18 cellular contexts compared by ENCODE assay signal in the genomic region with DNA sequence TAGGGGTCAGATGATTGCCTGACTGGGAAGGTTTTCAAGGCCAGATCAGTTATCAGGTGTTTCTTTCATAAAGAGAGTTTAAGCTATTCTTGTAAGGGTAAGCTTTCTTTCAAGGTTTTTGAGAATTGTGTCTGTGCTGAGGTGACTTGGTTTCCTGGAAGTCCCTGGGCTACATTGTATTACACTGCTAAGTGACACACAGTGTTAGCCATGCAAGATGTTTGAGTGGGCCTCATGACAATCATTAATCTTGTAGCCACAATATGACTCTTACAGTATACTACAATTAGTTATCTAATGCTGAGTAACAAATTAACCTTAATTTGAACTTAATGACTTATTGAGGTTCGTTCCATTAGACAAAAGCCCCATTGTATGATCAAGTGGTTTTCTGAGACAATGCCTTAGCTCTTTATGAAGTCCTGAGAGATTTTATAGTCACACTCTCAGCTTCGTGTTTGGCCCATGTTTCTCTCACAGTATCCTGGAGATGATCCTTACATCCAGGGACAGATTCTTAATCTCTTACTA.
"Had no signal": no experiment of that assay in that cellular context is flagged by ENCODE, and none has a peak within 500 bp of the region (broad histone marks: within the 10 kb centered on the region; RNA-seq: fewer than 3 reads in every experiment).

No MANE protein-coding gene starts in this region.

- H3K9me3 ChIP-seq: esophagus squamous epithelium, suprapubic skin, thyroid gland had no signal

- ATAC-seq: effector memory CD8-positive, alpha-beta T cell; left lobe of liver; natural killer cell had no signal

- FAIRE-seq: colon, urothelium cell line had no signal

- DNase-seq: effector memory CD8-positive, alpha-beta T cell; esophagus squamous epithelium; foreskin fibroblast; head of caudate nucleus; hippocampal formation; kidney glomerular epithelial cell; natural killer cell; posterior cingulate gyrus; stimulated activated CD4-positive, alpha-beta T cell treated with anti-CD3 and anti-CD28 coated beads, Interleukin-2, amount 100 ng/mL, for 48 hours; stimulated activated naive CD4-positive, alpha-beta T cell treated with Interleukin-2 at 50 U/mL for 16 hours; thyroid gland had no signal

- H3K27ac ChIP-seq: epithelial cell of prostate, esophagus squamous epithelium, right atrium auricular region, suprapubic skin, thyroid gland had no signal

- H3K4me3 ChIP-seq: esophagus squamous epithelium, right atrium auricular region, smooth muscle cell, suprapubic skin, thyroid gland had no signal

- H3K4me2 ChIP-seq: smooth muscle cell had no signal

- H3K4me1 ChIP-seq: esophagus squamous epithelium, right atrium auricular region, suprapubic skin, thyroid gland had no signal

- H3K36me3 ChIP-seq: esophagus squamous epithelium, right atrium auricular region, suprapubic skin, thyroid gland had no signal

- H3K27me3 ChIP-seq: esophagus squamous epithelium, right atrium auricular region, suprapubic skin, thyroid gland had no signal
